1 cellular context compared by ENCODE assay signal in the genomic region with DNA sequence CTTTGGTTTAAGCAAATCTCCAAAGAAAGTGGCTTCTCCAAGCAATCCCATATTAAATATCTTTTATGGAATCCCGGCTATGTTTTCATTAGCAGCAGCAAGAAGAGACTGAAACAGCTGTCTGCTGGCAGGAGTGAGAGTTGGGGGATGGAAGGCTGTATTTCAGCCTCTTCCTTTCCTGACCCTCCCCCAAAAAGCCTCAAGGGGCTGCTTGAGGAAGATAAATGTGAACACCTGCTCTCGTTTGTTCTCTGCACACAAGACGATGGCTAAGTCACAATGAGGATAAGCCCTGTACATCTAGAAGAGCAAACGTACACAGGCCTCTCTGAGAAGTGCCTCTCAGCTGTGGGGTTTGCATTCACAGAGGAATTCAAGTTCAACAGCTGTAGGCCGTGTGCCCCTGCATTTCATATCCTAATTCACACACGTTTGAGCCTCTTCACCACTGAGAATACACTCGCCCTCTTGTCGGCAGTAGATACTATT.
TF ChIP-seq lines count a peak whose summit lies in the region.

No MANE protein-coding gene starts in this region.

TF ChIP-seq in GM23338, 12 proteins besides CTCF, POLR2A, EP300 and RAD21 (continued from another document):
- TF ChIP-seq, protein P1, sequence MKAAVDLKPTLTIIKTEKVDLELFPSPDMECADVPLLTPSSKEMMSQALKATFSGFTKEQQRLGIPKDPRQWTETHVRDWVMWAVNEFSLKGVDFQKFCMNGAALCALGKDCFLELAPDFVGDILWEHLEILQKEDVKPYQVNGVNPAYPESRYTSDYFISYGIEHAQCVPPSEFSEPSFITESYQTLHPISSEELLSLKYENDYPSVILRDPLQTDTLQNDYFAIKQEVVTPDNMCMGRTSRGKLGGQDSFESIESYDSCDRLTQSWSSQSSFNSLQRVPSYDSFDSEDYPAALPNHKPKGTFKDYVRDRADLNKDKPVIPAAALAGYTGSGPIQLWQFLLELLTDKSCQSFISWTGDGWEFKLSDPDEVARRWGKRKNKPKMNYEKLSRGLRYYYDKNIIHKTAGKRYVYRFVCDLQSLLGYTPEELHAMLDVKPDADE (IDR thresholded peaks at IDR 0.05) = no peak
- no peak for TF ChIP-seq STAT1 (IDR thresholded peaks at IDR 0.05; ENCODE audit: unreplicated experiment)
- no peak for TF ChIP-seq CREB1 (CRISPR knock-in tag; IDR thresholded peaks at IDR 0.05; ENCODE audit: low read depth)
- TF ChIP-seq, protein P2, sequence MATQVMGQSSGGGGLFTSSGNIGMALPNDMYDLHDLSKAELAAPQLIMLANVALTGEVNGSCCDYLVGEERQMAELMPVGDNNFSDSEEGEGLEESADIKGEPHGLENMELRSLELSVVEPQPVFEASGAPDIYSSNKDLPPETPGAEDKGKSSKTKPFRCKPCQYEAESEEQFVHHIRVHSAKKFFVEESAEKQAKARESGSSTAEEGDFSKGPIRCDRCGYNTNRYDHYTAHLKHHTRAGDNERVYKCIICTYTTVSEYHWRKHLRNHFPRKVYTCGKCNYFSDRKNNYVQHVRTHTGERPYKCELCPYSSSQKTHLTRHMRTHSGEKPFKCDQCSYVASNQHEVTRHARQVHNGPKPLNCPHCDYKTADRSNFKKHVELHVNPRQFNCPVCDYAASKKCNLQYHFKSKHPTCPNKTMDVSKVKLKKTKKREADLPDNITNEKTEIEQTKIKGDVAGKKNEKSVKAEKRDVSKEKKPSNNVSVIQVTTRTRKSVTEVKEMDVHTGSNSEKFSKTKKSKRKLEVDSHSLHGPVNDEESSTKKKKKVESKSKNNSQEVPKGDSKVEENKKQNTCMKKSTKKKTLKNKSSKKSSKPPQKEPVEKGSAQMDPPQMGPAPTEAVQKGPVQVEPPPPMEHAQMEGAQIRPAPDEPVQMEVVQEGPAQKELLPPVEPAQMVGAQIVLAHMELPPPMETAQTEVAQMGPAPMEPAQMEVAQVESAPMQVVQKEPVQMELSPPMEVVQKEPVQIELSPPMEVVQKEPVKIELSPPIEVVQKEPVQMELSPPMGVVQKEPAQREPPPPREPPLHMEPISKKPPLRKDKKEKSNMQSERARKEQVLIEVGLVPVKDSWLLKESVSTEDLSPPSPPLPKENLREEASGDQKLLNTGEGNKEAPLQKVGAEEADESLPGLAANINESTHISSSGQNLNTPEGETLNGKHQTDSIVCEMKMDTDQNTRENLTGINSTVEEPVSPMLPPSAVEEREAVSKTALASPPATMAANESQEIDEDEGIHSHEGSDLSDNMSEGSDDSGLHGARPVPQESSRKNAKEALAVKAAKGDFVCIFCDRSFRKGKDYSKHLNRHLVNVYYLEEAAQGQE (IDR thresholded peaks at IDR 0.05; ENCODE audit: unreplicated experiment) = no peak
- TF ChIP-seq ZNF331 (CRISPR knock-in tag; IDR thresholded peaks at IDR 0.05; ENCODE audit: low read depth) = no peak
